Comparison of ENCODE assay signal across 8 cellular contexts in genomic region chr12:12357697-12358476, GRCh38. TPM values are rescaled to one million over a fixed set of nuclear protein-coding genes. Genes with fewer than 3 reads are reported as not detected.
DNase-seq lines count a peak whose midpoint lies in the region; ATAC-seq and TF ChIP-seq lines count a peak whose summit lies in the region.

No MANE protein-coding gene starts in this region.

- H3K4me1 Mint-ChIP-seq in activated B cell treated with CpG ODN at 0.5 μM for 24 hours = peaks cover 38% of the 10 kb centered on the region

- H3K4me3 Mint-ChIP-seq in activated B cell treated with CpG ODN at 0.5 μM for 24 hours = peak overlapping the region; percentile 92

- DNase-seq in heart right ventricle (no peak), left cardiac atrium (no peak), Karpas-422 (peak; percentile 87), activated B cell treated with CpG ODN at 0.5 μM for 24 hours (no peak), foreskin fibroblast (peak; percentile 21 to 61), renal cortical epithelial cell (ENCODE audit: low read depth) (peak; percentile 28)

- peak overlapping the region in 9 of 10 donors; percentile 93 to 99 (median 96) for H3K27ac ChIP-seq in heart right ventricle
- peak overlapping the region; percentile 82 for H3K27ac ChIP-seq in Karpas-422 (ENCODE audit: low read length)

- peak overlapping the region; percentile 86 for H3K4me2 ChIP-seq in Karpas-422 (ENCODE audit: low read depth, low read length, poor library complexity, severe bottlenecking)

- H3K9me3 ChIP-seq in heart right ventricle = no peaks in the 10 kb centered on the region
- H3K9me3 ChIP-seq in Karpas-422 (ENCODE audit: low read length) = no peaks in the 10 kb centered on the region

- H3K36me3 ChIP-seq in heart right ventricle = peaks cover 0 to 15% (median 3%) of the 10 kb centered on the region in 9 donors
- no peaks in the 10 kb centered on the region for H3K36me3 ChIP-seq in Karpas-422 (ENCODE audit: insufficient read depth, low read length)

- H3K4me1 ChIP-seq in heart right ventricle = peaks cover 0 to 27% (median 12%) of the 10 kb centered on the region in 9 donors
- peaks cover 20% of the 10 kb centered on the region for H3K4me1 ChIP-seq in Karpas-422 (ENCODE audit: low read length)

- CTCF ChIA-PET in activated B cell treated with CpG ODN at 0.5 μM for 24 hours (lab: Charles Lee) = interaction anchor here (0.8 to 3.5 kb wide), 8 partner anchors 12 to 383 kb away, joined by 3 to 19 read pairs (median 4); no protein-coding TSS in a partner anchor

- H3K9ac ChIP-seq in Karpas-422 (ENCODE audit: low read length) = peak overlapping the region; percentile 92

- H3K27me3 ChIP-seq in heart right ventricle = no peaks in the 10 kb centered on the region
- H3K27me3 ChIP-seq in Karpas-422 (ENCODE audit: low read length) = no peaks in the 10 kb centered on the region

- no peaks in the 10 kb centered on the region for H3K9me2 ChIP-seq in Karpas-422 (replicated peaks; ENCODE audit: insufficient read depth, low read length)

- ATAC-seq in heart right ventricle (peak in 4 of 8 donors; percentile 1 to 6 (median 4)), left cardiac atrium (no peak), activated B cell treated with CpG ODN at 0.5 μM for 24 hours (ENCODE audit: low read depth) (no peak), GM19324 (IDR thresholded peaks at IDR 0.05; ENCODE audit: low FRiP score, unreplicated experiment) (no peak), HG03097 (IDR thresholded peaks at IDR 0.05; ENCODE audit: low FRiP score, unreplicated experiment) (no peak)

- peak overlapping the region; percentile 98 for H3K27ac Mint-ChIP-seq in activated B cell treated with CpG ODN at 0.5 μM for 24 hours

- intact Hi-C loops in heart right ventricle (cut with DNase I) (no loop called here), left cardiac atrium (cut with DNase I) (no loop called here), activated B cell treated with CpG ODN at 0.5 μM for 24 hours (cut with micrococcal nuclease) (loop anchor here (1.0 to 10.0 kb wide), 16 partner anchors 18 to 1996 kb away; partner anchors contain the start of genes APOLD1, CDKN1B, CREBL2 and ETV6)

- H3K9me3 Mint-ChIP-seq in activated B cell treated with CpG ODN at 0.5 μM for 24 hours = no peaks in the 10 kb centered on the region

- no peaks in the 10 kb centered on the region for H3K27me3 Mint-ChIP-seq in activated B cell treated with CpG ODN at 0.5 μM for 24 hours

- no peaks in the 10 kb centered on the region; the same call in 1 of the 2 replicates for H4K20me1 ChIP-seq in Karpas-422 (ENCODE audit: insufficient read depth, low read depth, low read length)

- whole genome bisulfite sequencing in heart right ventricle, 2 donors = 28% methylated on average over 13 of the region's 13 CpGs

- POLR2A ChIA-PET in activated B cell treated with CpG ODN at 0.5 μM for 24 hours (lab: Charles Lee) = interaction anchor here (0.5 to 3.2 kb wide), 29 partner anchors 8 to 1186 kb away, joined by 3 to 339 read pairs (median 4); partner anchors contain the start of genes CDKN1B, CREBL2, DDX47 and DUSP16

- no peak for TF ChIP-seq CTCF in heart right ventricle (IDR thresholded peaks at IDR 0.05)
- TF ChIP-seq CTCF in activated B cell treated with CpG ODN at 0.5 μM for 24 hours (IDR thresholded peaks at IDR 0.05) = no peak
- TF ChIP-seq CTCF in foreskin fibroblast (IDR thresholded peaks at IDR 0.05; ENCODE audit: low read depth, low read length) = no peak

- H2AFZ ChIP-seq in Karpas-422 (ENCODE audit: low read length) = peak overlapping the region; percentile 6; the same call in 1 of the 2 replicates

- H3K4me3 ChIP-seq in heart right ventricle (peak overlapping the region; percentile 53 to 97 (median 86)), Karpas-422 (ENCODE audit: low read length) (peak overlapping the region; percentile 88), foreskin fibroblast (ENCODE audit: low read depth in 1 of 2, low read length in 2 of 2) (peak overlapping the region; percentile 89 to 90)

- peaks cover 19% of the 10 kb centered on the region for H3K36me3 Mint-ChIP-seq in activated B cell treated with CpG ODN at 0.5 μM for 24 hours (ENCODE audit: low read depth)

- H3K79me2 ChIP-seq in Karpas-422 (ENCODE audit: low read length) = peaks cover 13% of the 10 kb centered on the region; the same call in 1 of the 2 replicates

RNA-seq across cellular contexts. Expression of gene BORCS5, which starts 1.0 kb away (rescaled TPM):
- total RNA-seq in heart right ventricle (10 to 100 TPM in 8 of 10 donors, 1 to 10 TPM in 2; 7.5 to 15.4 (median 11.9) TPM), left cardiac atrium (10 to 100 TPM in 1 of 2 donors, 1 to 10 TPM in 1; 7.4 to 10.5 TPM), activated B cell treated with CpG ODN at 0.5 μM for 24 hours (19.5 and 22.7 TPM in 2 replicates), renal cortical epithelial cell (10.0 and 12.0 TPM in 2 replicates)
- polyA plus RNA-seq in heart right ventricle = 1 to 10 TPM; 2.5 to 8.3 TPM
- 6.4 and 10.0 TPM in 2 replicates for total RNA-seq in Karpas-422 (2014; rRNA removed; shearing (Covaris generic); ENCODE audit: low replicate concordance)

RNA-seq across cellular contexts. Expression of gene MANSC1, which starts 7.8 kb away (rescaled TPM):
- total RNA-seq in heart right ventricle (10 to 100 TPM in 7 of 10 donors, 1 to 10 TPM in 3; 8.9 to 13.3 (median 10.9) TPM), left cardiac atrium (10 to 100 TPM; 12.0 to 18.5 TPM), activated B cell treated with CpG ODN at 0.5 μM for 24 hours (0.86 and 1.5 TPM in 2 replicates), renal cortical epithelial cell (0.35 and 1.8 TPM in 2 replicates)
- 1 to 10 TPM; 4.7 to 9.1 TPM for polyA plus RNA-seq in heart right ventricle
- not detected in 2 replicates for total RNA-seq in Karpas-422 (2014; rRNA removed; shearing (Covaris generic); ENCODE audit: low replicate concordance)

Comparison
In these comparisons a context has a peak if more than half of its experiments do, and no peak if none do; other contexts are left out.
1. DNase-seq: peak in Karpas-422 (single experiment), foreskin fibroblast (2 of 2) and renal cortical epithelial cell (single experiment); none in heart right ventricle (0 of 2), left cardiac atrium (single experiment) and activated B cell treated with CpG ODN at 0.5 μM for 24 hours (single experiment).
2. Peak in every context shown above with its lines, with median percentiles within 50 percentile points of each other: H3K4me3 ChIP-seq.